Comparison of ENCODE assay signal across 20 cellular contexts in genomic region chr10:3141361-3142005, GRCh38. TPM values are rescaled to one million over a fixed set of nuclear protein-coding genes. Genes with fewer than 3 reads are reported as not detected.
DNase-seq lines count a peak whose midpoint lies in the region; ATAC-seq and TF ChIP-seq lines count a peak whose summit lies in the region.
"Had no signal": no experiment of that assay in that cellular context is flagged by ENCODE, and none has a peak within 500 bp of the region (broad histone marks: within the 10 kb centered on the region; RNA-seq: fewer than 3 reads in every experiment).

No MANE protein-coding gene starts in this region.

- H3K27ac ChIP-seq in esophagus muscularis mucosa (replicated peaks in 1 of 4) (peak overlapping the region; percentile 32 to 74 (median 66)), sigmoid colon (peak overlapping the region in 2 of 4 donors; percentile 26 to 55)
- H3K27ac ChIP-seq: BLaER1 treated with 17β-estradiol and CSF1 and Interleukin-3, amounts not matched to agents 10 nM and 100 nM; heart left ventricle; SJSA1 had no signal

- peak overlapping the region; percentile 30 for H3K27ac Mint-ChIP-seq in activated naive CD4-positive, alpha-beta T cell treated with anti-CD3 and anti-CD28 coated beads for 36 hours
- H3K27ac Mint-ChIP-seq in activated T-helper 17 cell treated with anti-CD3 and anti-CD28 coated beads, Interleukin-2, amount 50 U/mL, for 72 hours: peak overlapping the region; percentile 12

- no peak for TF ChIP-seq EP300 in esophagus muscularis mucosa (IDR thresholded peaks at IDR 0.05)
- TF ChIP-seq EP300 in sigmoid colon (IDR thresholded peaks at IDR 0.05): no peak

- H3K9me3 ChIP-seq in esophagus muscularis mucosa (no peaks in the 10 kb centered on the region), sigmoid colon (no peaks in the 10 kb centered on the region)
- H3K9me3 ChIP-seq: BLaER1 treated with 17β-estradiol and CSF1 and Interleukin-3, amounts not matched to agents 10 nM and 100 nM; heart left ventricle; SJSA1 had no signal

- H3K9me3 Mint-ChIP-seq in activated naive CD4-positive, alpha-beta T cell treated with anti-CD3 and anti-CD28 coated beads for 36 hours: no peaks in the 10 kb centered on the region
- no peaks in the 10 kb centered on the region for H3K9me3 Mint-ChIP-seq in activated T-helper 17 cell treated with anti-CD3 and anti-CD28 coated beads, Interleukin-2, amount 50 U/mL, for 72 hours
- H3K9me3 Mint-ChIP-seq: naive B cell; T-helper 1 cell treated with Interleukin-12 subunit alpha and Interleukin-12 subunit beta and Interleukin-4 antibody, amounts not matched to agents 30 μg/mL and 1 μg/mL, for 36 hours had no signal

- intact Hi-C loops in activated naive CD4-positive, alpha-beta T cell treated with anti-CD3 and anti-CD28 coated beads for 36 hours (cut with micrococcal nuclease): no loop called here
- intact Hi-C loops in esophagus muscularis mucosa (cut with DNase I): no loop called here
- intact Hi-C loops in sigmoid colon (cut with DNase I): no loop called here

- CTCF ChIA-PET in activated naive CD4-positive, alpha-beta T cell treated with anti-CD3 and anti-CD28 coated beads for 36 hours (lab: Charles Lee): no interaction called here

- DNase-seq in activated naive CD4-positive, alpha-beta T cell treated with anti-CD3 and anti-CD28 coated beads for 36 hours: no peak
- no peak for DNase-seq in activated naive CD4-positive, alpha-beta T cell (lab: John Stamatoyannopoulos, UW)
- no peak for DNase-seq in esophagus muscularis mucosa (ENCODE audit: extremely low spot score)
- DNase-seq in sigmoid colon: peak; percentile 60
- DNase-seq in AML-193 (lab: John Stamatoyannopoulos, UW): no peak
- DNase-seq in NCI-H2227 treated with DMSO at 0.1 percent for 48 hours (lab: John Stamatoyannopoulos, UW): no peak
- DNase-seq: ACHN, heart left ventricle, mesendoderm, naive B cell, NCI-H1436 treated with DMSO at 0.1 percent for 48 hours, NCI-H2171, NCI-H524 treated with DMSO at 0.1 percent for 48 hours, occipital lobe had no signal

- H3K27me3 Mint-ChIP-seq in activated naive CD4-positive, alpha-beta T cell treated with anti-CD3 and anti-CD28 coated beads for 36 hours (ENCODE audit: low read depth): no peaks in the 10 kb centered on the region
- no peaks in the 10 kb centered on the region for H3K27me3 Mint-ChIP-seq in activated T-helper 17 cell treated with anti-CD3 and anti-CD28 coated beads, Interleukin-2, amount 50 U/mL, for 72 hours
- H3K27me3 Mint-ChIP-seq: naive B cell had no signal

- H3K4me3 ChIP-seq in esophagus muscularis mucosa (no peak overlapping the region), sigmoid colon (no peak overlapping the region)
- H3K4me3 ChIP-seq: BLaER1 treated with 17β-estradiol and CSF1 and Interleukin-3, amounts not matched to agents 10 nM and 100 nM; heart left ventricle; SJSA1; smooth muscle cell had no signal

- peaks cover 9 to 49% (median 42%) of the 10 kb centered on the region in 4 donors for H3K4me1 ChIP-seq in esophagus muscularis mucosa
- peaks cover 0 to 28% (median 26%) of the 10 kb centered on the region in 4 donors for H3K4me1 ChIP-seq in sigmoid colon
- H3K4me1 ChIP-seq: BLaER1 treated with 17β-estradiol and CSF1 and Interleukin-3, amounts not matched to agents 10 nM and 100 nM; SJSA1 had no signal

- peaks cover 54 to 99% (median 93%) of the 10 kb centered on the region in 4 donors for H3K36me3 ChIP-seq in esophagus muscularis mucosa
- peaks cover 65 to 99% (median 72%) of the 10 kb centered on the region in 4 donors for H3K36me3 ChIP-seq in sigmoid colon

- TF ChIP-seq POLR2A in esophagus muscularis mucosa (IDR thresholded peaks at IDR 0.05; ENCODE audit: low read depth): no peak
- no peak for TF ChIP-seq POLR2A in sigmoid colon (IDR thresholded peaks at IDR 0.05)

- H3K4me3 Mint-ChIP-seq in activated naive CD4-positive, alpha-beta T cell treated with anti-CD3 and anti-CD28 coated beads for 36 hours: no peak overlapping the region
- no peak overlapping the region for H3K4me3 Mint-ChIP-seq in activated T-helper 17 cell treated with anti-CD3 and anti-CD28 coated beads, Interleukin-2, amount 50 U/mL, for 72 hours
- H3K4me3 Mint-ChIP-seq: naive B cell; T-helper 1 cell treated with Interleukin-12 subunit alpha and Interleukin-12 subunit beta and Interleukin-4 antibody, amounts not matched to agents 30 μg/mL and 1 μg/mL, for 36 hours had no signal

- no peak for ATAC-seq in activated T-helper 17 cell treated with anti-CD3 and anti-CD28 coated beads, Interleukin-2, amount 50 U/mL, for 72 hours (replicated peaks)
- no peak for ATAC-seq in GM19328 (IDR thresholded peaks at IDR 0.05; ENCODE audit: unreplicated experiment)
- ATAC-seq: heart left ventricle had no signal

- TF ChIP-seq CTCF in esophagus muscularis mucosa (IDR thresholded peaks at IDR 0.05) (no peak), sigmoid colon (IDR thresholded peaks at IDR 0.05) (no peak)

- WGBS in esophagus muscularis mucosa: 86% methylated on average over 17 of the region's 21 CpGs
- 90 to 95% methylated on average over 21 of the region's 21 CpGs for WGBS in sigmoid colon, 2 donors

- H3K27me3 ChIP-seq in esophagus muscularis mucosa: no peaks in the 10 kb centered on the region
- H3K27me3 ChIP-seq in sigmoid colon: no peaks in the 10 kb centered on the region
- H3K27me3 ChIP-seq: BLaER1 treated with 17β-estradiol and CSF1 and Interleukin-3, amounts not matched to agents 10 nM and 100 nM; heart left ventricle; SJSA1 had no signal

- H3K36me3 Mint-ChIP-seq in activated naive CD4-positive, alpha-beta T cell treated with anti-CD3 and anti-CD28 coated beads for 36 hours (ENCODE audit: low read depth): peaks cover 51% of the 10 kb centered on the region
- peaks cover 100% of the 10 kb centered on the region for H3K36me3 Mint-ChIP-seq in activated T-helper 17 cell treated with anti-CD3 and anti-CD28 coated beads, Interleukin-2, amount 50 U/mL, for 72 hours (ENCODE audit: low read depth)

- no peaks in the 10 kb centered on the region for H3K4me1 Mint-ChIP-seq in activated naive CD4-positive, alpha-beta T cell treated with anti-CD3 and anti-CD28 coated beads for 36 hours (ENCODE audit: low read depth)
- no peaks in the 10 kb centered on the region for H3K4me1 Mint-ChIP-seq in activated T-helper 17 cell treated with anti-CD3 and anti-CD28 coated beads, Interleukin-2, amount 50 U/mL, for 72 hours

RNA-seq across cellular contexts. Expression of gene PITRM1, which starts 31.1 kb away (rescaled TPM):
- 10 to 100 TPM; 65.6 to 74.5 TPM for total RNA-seq in activated naive CD4-positive, alpha-beta T cell treated with anti-CD3 and anti-CD28 coated beads for 36 hours
- 100 to 1,000 TPM; 160 to 169 TPM for total RNA-seq in activated T-helper 17 cell treated with anti-CD3 and anti-CD28 coated beads, Interleukin-2, amount 50 U/mL, for 72 hours
- total RNA-seq in esophagus muscularis mucosa: 100 to 1,000 TPM in 1 of 4 donors, 10 to 100 TPM in 3; 75.5 to 103 (median 84.9) TPM
- 10 to 100 TPM; 48.5 to 70.3 (median 57.3) TPM for total RNA-seq in sigmoid colon
- 10 to 100 TPM; 16.6 to 40.6 (median 23.4) TPM for polyA plus RNA-seq in sigmoid colon
